ENCODE assay signal across 1 cellular context in genomic region chr11:35040221-35040942, GRCh38.
A peak's percentile ranks its signal among the peaks of the same experiment; 100 is the strongest.
TF ChIP-seq lines count a peak whose summit lies in the region.

No MANE protein-coding gene starts in this region.

TF ChIP-seq in K562, 482 proteins besides CTCF, POLR2A, EP300 and RAD21 (continued from another document):
- no peak for TF ChIP-seq CEBPZ (IDR thresholded peaks at IDR 0.05; ENCODE audit: borderline replicate concordance, low read depth, low read length)
- TF ChIP-seq RFX1 (IDR thresholded peaks at IDR 0.05), result peak; percentile 38; the same call in 1 of the 2 replicates
- TF ChIP-seq ARID3A (IDR thresholded peaks at IDR 0.05; ENCODE audit: borderline replicate concordance, low read depth, low read length), result 0 out of 2 replicates have a peak, but pooled peaks have one; percentile 28
- TF ChIP-seq SIX5 (IDR thresholded peaks at IDR 0.05; ENCODE audit: borderline replicate concordance in 1 of 2, insufficient read depth in 1 of 2, low read depth in 1 of 2, low read length in 2 of 2), result no peak
- no peak for TF ChIP-seq ZNF165 (CRISPR knock-in tag; IDR thresholded peaks at IDR 0.05; ENCODE audit: borderline replicate concordance)
- TF ChIP-seq JUN (IDR thresholded peaks at IDR 0.05; ENCODE audit: borderline replicate concordance, low read depth, low read length), result peak; percentile 66; the same call in 1 of the 2 replicates
- no peak for TF ChIP-seq JUN (CRISPR knock-in tag; IDR thresholded peaks at IDR 0.05; ENCODE audit: borderline replicate concordance)
- TF ChIP-seq FOXA3 (CRISPR knock-in tag; conservative IDR thresholded peaks at IDR 0.05 in 1 of 2, IDR thresholded peaks at IDR 0.05 in 1 of 2), result 0 out of 4 replicates have a peak, but pooled peaks of 1 of the 2 experiments have one; percentile 31
- TF ChIP-seq NCOA4 (IDR thresholded peaks at IDR 0.05; ENCODE audit: partially characterized antibody), result peak; percentile 54
- 0 out of 2 replicates have a peak, but pooled peaks have one; percentile 2 for TF ChIP-seq ADNP (tag; IDR thresholded peaks at IDR 0.05)
- TF ChIP-seq NELFE (IDR thresholded peaks at IDR 0.05; ENCODE audit: insufficient read depth, insufficient read length), result no peak
- TF ChIP-seq ZNF609 (CRISPR knock-in tag; IDR thresholded peaks at IDR 0.05; ENCODE audit: borderline replicate concordance), result no peak
- TF ChIP-seq HINFP (tag; conservative IDR thresholded peaks at IDR 0.05; ENCODE audit: low read depth), result no peak
- TF ChIP-seq CBX3 (IDR thresholded peaks at IDR 0.05; ENCODE audit: borderline replicate concordance in 1 of 2, low read length in 2 of 2), result no peak
- no peak; the same call in 1 of the 2 replicates for TF ChIP-seq ZBTB2 (IDR thresholded peaks at IDR 0.05)
- TF ChIP-seq STAT5B (CRISPR knock-in tag; IDR thresholded peaks at IDR 0.05), result no peak
- TF ChIP-seq ZNF24 (IDR thresholded peaks at IDR 0.05), result no peak
TF ChIP-seq in K562: peak in this region for 65.
